Comparison of ENCODE assay signal across 8 cellular contexts in the genomic region with DNA sequence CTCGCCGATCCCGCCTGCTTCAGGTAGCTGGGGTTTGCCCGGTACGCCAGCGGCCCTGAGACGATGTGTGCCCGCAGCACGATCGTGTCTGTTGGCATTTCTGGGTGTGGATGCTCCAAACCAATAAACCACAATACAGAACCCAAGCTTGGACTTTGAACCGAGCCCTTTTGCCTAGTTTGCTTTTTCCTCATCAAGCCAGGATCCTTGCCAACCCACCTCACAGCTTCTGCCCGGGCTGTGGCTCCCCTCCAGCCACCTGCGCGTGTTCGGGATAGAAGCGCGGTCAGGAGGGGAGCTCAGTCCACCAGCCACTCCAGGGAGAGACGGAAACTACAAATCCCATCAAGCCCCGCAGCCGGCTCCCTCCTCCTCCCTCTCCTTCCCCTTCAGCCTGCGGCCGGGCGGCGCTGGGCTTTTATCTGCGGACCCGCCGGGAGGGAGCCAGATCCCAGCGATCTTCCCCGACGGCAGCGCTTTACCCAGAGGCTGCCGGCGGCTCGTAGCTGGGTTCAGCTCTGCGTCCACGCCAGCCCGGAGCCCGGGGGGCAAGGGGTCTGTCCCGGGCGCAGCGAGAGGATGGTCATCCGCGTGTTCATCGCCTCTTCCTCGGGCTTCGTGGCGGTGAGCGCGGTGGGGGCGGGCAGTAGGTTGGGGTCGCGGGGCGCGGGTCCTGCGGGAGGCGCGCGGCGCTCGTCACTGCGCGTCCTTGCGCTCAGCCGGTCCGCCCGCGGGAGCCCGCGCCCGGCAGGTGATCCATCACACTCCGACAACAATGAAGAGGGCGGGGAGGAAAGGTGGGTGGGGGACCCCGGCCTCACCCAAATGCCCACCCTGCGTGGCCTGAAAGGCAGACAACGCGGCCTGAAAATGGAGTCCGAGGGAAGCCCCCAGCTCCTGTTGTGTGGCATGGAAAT. TPM values are rescaled to one million over a fixed set of nuclear protein-coding genes. Genes with fewer than 3 reads are reported as not detected.
A peak's percentile ranks its signal among the peaks of the same experiment; 100 is the strongest.
DNase-seq lines count a peak whose midpoint lies in the region; ATAC-seq, FAIRE-seq and TF ChIP-seq lines count a peak whose summit lies in the region.

A gene (plus strand): TSS at position 447 of the 917 bp plus-strand sequence. CDS start 133 bp downstream, at position 580.

- TF ChIP-seq CTCF in A549 (IDR thresholded peaks at IDR 0.05) (no peak), thyroid gland (IDR thresholded peaks at IDR 0.05) (no peak)

- H3K27me3 Mint-ChIP-seq in activated naive CD8-positive, alpha-beta T cell treated with anti-CD3 and anti-CD28 coated beads for 36 hours = peaks cover 44% of the 10 kb centered on the region
- peaks cover 22 to 40% of the 10 kb centered on the region in 2 donors for H3K27me3 Mint-ChIP-seq in natural killer cell treated with Interleukin-12 subunit alpha and Interleukin-12 subunit beta and Interleukin-15 and Interleukin-18, amount 100 ng/mL, for 72 hours

- no peaks in the 10 kb centered on the region for H3K27me3 ChIP-seq in thyroid gland

- H3K36me3 ChIP-seq in thyroid gland = no peaks in the 10 kb centered on the region

- H3K9me3 Mint-ChIP-seq in activated naive CD8-positive, alpha-beta T cell treated with anti-CD3 and anti-CD28 coated beads for 36 hours = no peaks in the 10 kb centered on the region
- H3K9me3 Mint-ChIP-seq in natural killer cell treated with Interleukin-12 subunit alpha and Interleukin-12 subunit beta and Interleukin-15 and Interleukin-18, amount 100 ng/mL, for 72 hours = peaks cover 2% of the 10 kb centered on the region

- FAIRE-seq in A549 (lab: Jason Lieb, UNC) = no peak

- H3K4me2 ChIP-seq in A549 = peak within 1 kb of the TSS; percentile 98

- H3K4me1 Mint-ChIP-seq in activated naive CD8-positive, alpha-beta T cell treated with anti-CD3 and anti-CD28 coated beads for 36 hours = peaks cover 13% of the 10 kb centered on the region
- H3K4me1 Mint-ChIP-seq in natural killer cell treated with Interleukin-12 subunit alpha and Interleukin-12 subunit beta and Interleukin-15 and Interleukin-18, amount 100 ng/mL, for 72 hours (ENCODE audit: low read depth in 2 of 2) = peaks cover 0 to 3% of the 10 kb centered on the region in 2 donors

- H3K4me3 ChIP-seq in A549 (peak within 1 kb of the TSS; percentile 72), thyroid gland (replicated peaks in 1 of 3) (peak within 1 kb of the TSS; percentile 63 to 88 (median 73))

- peak within 1 kb of the TSS; percentile 91 for H3K4me3 Mint-ChIP-seq in activated naive CD8-positive, alpha-beta T cell treated with anti-CD3 and anti-CD28 coated beads for 36 hours
- peak within 1 kb of the TSS; percentile 47 for H3K4me3 Mint-ChIP-seq in natural killer cell treated with Interleukin-12 subunit alpha and Interleukin-12 subunit beta and Interleukin-15 and Interleukin-18, amount 100 ng/mL, for 72 hours

- peak; percentile 42 to 49 for DNase-seq in A549 (ENCODE audit: low read depth in 1 of 2, low spot score in 1 of 2)
- peak; percentile 62 for DNase-seq in NCI-H82 treated with DMSO at 0.1 percent for 48 hours (lab: John Stamatoyannopoulos, UW; ENCODE audit: unreplicated experiment)
- DNase-seq in activated naive CD8-positive, alpha-beta T cell treated with anti-CD3 and anti-CD28 coated beads for 36 hours = peak; percentile 39
- peak; percentile 59 for DNase-seq in globus pallidus (ENCODE audit: low spot score)
- DNase-seq in natural killer cell treated with Interleukin-12 subunit alpha and Interleukin-12 subunit beta and Interleukin-15 and Interleukin-18, amount 100 ng/mL, for 72 hours (ENCODE audit: low spot score) = no peak
- peak; percentile 84 to 86 for DNase-seq in thyroid gland

- ATAC-seq in A549 (peak; percentile 92 to 98), GM18511 (IDR thresholded peaks at IDR 0.05; ENCODE audit: unreplicated experiment) (peak; percentile 80), HG03354 (IDR thresholded peaks at IDR 0.05; ENCODE audit: poor library complexity, severe bottlenecking, unreplicated experiment) (peak; percentile 78)
- peak; percentile 36 to 53 for ATAC-seq in natural killer cell treated with Interleukin-12 subunit alpha and Interleukin-12 subunit beta and Interleukin-15 and Interleukin-18, amount 100 ng/mL, for 72 hours

- intact Hi-C loops in thyroid gland (cut with DNase I) = no loop called here

- no peak for TF ChIP-seq EP300 in A549 (IDR thresholded peaks at IDR 0.05)

- H3K36me3 Mint-ChIP-seq in activated naive CD8-positive, alpha-beta T cell treated with anti-CD3 and anti-CD28 coated beads for 36 hours = no peaks in the 10 kb centered on the region
- no peaks in the 10 kb centered on the region for H3K36me3 Mint-ChIP-seq in natural killer cell treated with Interleukin-12 subunit alpha and Interleukin-12 subunit beta and Interleukin-15 and Interleukin-18, amount 100 ng/mL, for 72 hours

- WGBS in A549 (ENCODE audit: missing lambda C conversion rate) = 2% methylated on average over 31 of the region's 77 CpGs
- WGBS in thyroid gland, 2 donors = 0 to 1% methylated on average over 24 to 39 of the region's 77 CpGs

- TF ChIP-seq POLR2A in A549 (IDR thresholded peaks at IDR 0.05; ENCODE audit: low read length) (no peak), thyroid gland (IDR thresholded peaks at IDR 0.05) (peak; percentile 59 to 87)

- H3K27ac ChIP-seq in A549 (peak within 1 kb of the TSS; percentile 43 to 81; a peak in 5 of 6 replicates), thyroid gland (peak within 1 kb of the TSS; percentile 84 to 92 (median 91))

- no peak for TF ChIP-seq RAD21 in A549 (conservative IDR thresholded peaks at IDR 0.05 in 1 of 2, IDR thresholded peaks at IDR 0.05 in 1 of 2)

- H3K4me1 ChIP-seq in A549 (no peaks in the 10 kb centered on the region), thyroid gland (peaks cover 17 to 24% of the 10 kb centered on the region in 2 donors)

- no peak within 1 kb of the TSS for H3K27ac Mint-ChIP-seq in activated naive CD8-positive, alpha-beta T cell treated with anti-CD3 and anti-CD28 coated beads for 36 hours
- H3K27ac Mint-ChIP-seq in natural killer cell treated with Interleukin-12 subunit alpha and Interleukin-12 subunit beta and Interleukin-15 and Interleukin-18, amount 100 ng/mL, for 72 hours = no peak within 1 kb of the TSS

- no peaks in the 10 kb centered on the region for H3K9me3 ChIP-seq in A549
- H3K9me3 ChIP-seq in thyroid gland = no peaks in the 10 kb centered on the region

- CTCF ChIA-PET in A549 (lab: Yijun Ruan, JAX) = interaction anchor here (0.6 to 1.4 kb wide), 3 partner anchors 44 to 83 kb away, joined by 3 to 6 read pairs (median 3); no protein-coding TSS in a partner anchor

- POLR2A ChIA-PET in A549 (lab: Yijun Ruan, JAX) = no interaction called here

TF ChIP-seq in A549, 52 proteins besides CTCF, POLR2A, EP300 and RAD21:
- TF ChIP-seq CHD4 (IDR thresholded peaks at IDR 0.05; ENCODE audit: borderline replicate concordance) = no peak
- no peak for TF ChIP-seq HOXB13 (CRISPR knock-in tag; IDR thresholded peaks at IDR 0.05; ENCODE audit: low read depth)
- TF ChIP-seq NR3C1 (IDR thresholded peaks at IDR 0.05) = no peak
- no peak for TF ChIP-seq CHD2 (IDR thresholded peaks at IDR 0.05; ENCODE audit: low read length, partially characterized antibody)
- TF ChIP-seq, protein P1, sequence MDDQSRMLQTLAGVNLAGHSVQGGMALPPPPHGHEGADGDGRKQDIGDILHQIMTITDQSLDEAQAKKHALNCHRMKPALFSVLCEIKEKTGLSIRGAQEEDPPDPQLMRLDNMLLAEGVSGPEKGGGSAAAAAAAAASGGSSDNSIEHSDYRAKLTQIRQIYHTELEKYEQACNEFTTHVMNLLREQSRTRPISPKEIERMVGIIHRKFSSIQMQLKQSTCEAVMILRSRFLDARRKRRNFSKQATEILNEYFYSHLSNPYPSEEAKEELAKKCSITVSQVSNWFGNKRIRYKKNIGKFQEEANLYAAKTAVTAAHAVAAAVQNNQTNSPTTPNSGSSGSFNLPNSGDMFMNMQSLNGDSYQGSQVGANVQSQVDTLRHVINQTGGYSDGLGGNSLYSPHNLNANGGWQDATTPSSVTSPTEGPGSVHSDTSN (IDR thresholded peaks at IDR 0.05) = no peak
- 0 out of 2 replicates have a peak, but pooled peaks have one; percentile 52 for TF ChIP-seq PHF8 (IDR thresholded peaks at IDR 0.05; ENCODE audit: borderline replicate concordance, low read depth)

RNA-seq across cellular contexts. Expression of the gene that starts here (rescaled TPM):
- polyA plus RNA-seq in A549 (2011; rRNA removed) (1.9 and 2.0 TPM in 2 replicates), A549 (2017; fragmentation: RNase III; extraction: RNeasy Plus Mini Kit Qiagen cat#74134 plus additional on column Dnase treatment) (0.42 to 0.48 TPM (median 0.46 TPM) in 3 replicates)
- polyA plus RNA-seq in A549 (2012; cell fraction: cytosol; rRNA removed) = 0.17 and 0.19 TPM in 2 replicates
- 0.08 and 0.10 TPM in 2 replicates for polyA plus RNA-seq in A549 (2012; cell fraction: nucleus; rRNA removed)
- polyA minus RNA-seq in A549 (2011; rRNA and poly(A)+ RNA removed) = 0.68 and 0.79 TPM in 2 replicates
- total RNA-seq in activated naive CD8-positive, alpha-beta T cell treated with anti-CD3 and anti-CD28 coated beads for 36 hours = 1 to 10 TPM; 5.1 to 5.2 TPM
- total RNA-seq in natural killer cell treated with Interleukin-12 subunit alpha and Interleukin-12 subunit beta and Interleukin-15 and Interleukin-18, amount 100 ng/mL, for 72 hours = not detected
- 100 to 1,000 TPM; 170 to 225 (median 183) TPM for total RNA-seq in thyroid gland

Comparison
In these comparisons a context has a peak if more than half of its experiments do, and no peak if none do; other contexts are left out.
1. RNA of the gene that starts here (total RNA-seq): 170 to 225 TPM in thyroid gland; 5.1 to 5.2 TPM in activated naive CD8-positive, alpha-beta T cell treated with anti-CD3 and anti-CD28 coated beads for 36 hours and not detected in natural killer cell treated with Interleukin-12 subunit alpha and Interleukin-12 subunit beta and Interleukin-15 and Interleukin-18, amount 100 ng/mL, for 72 hours; every median in the first group is over 10 times any median in the second.
2. Peak in ATAC-seq in natural killer cell treated with Interleukin-12 subunit alpha and Interleukin-12 subunit beta and Interleukin-15 and Interleukin-18, amount 100 ng/mL, for 72 hours; RNA of the gene not detected or under 1 TPM.
3. ATAC-seq: peak in every context shown above with its lines; median percentile 95 in A549; 80 in GM18511; 78 in HG03354; 44 in natural killer cell treated with Interleukin-12 subunit alpha and Interleukin-12 subunit beta and Interleukin-15 and Interleukin-18, amount 100 ng/mL, for 72 hours.